ENCODE assay signal across 6 cellular contexts in the genomic region with DNA sequence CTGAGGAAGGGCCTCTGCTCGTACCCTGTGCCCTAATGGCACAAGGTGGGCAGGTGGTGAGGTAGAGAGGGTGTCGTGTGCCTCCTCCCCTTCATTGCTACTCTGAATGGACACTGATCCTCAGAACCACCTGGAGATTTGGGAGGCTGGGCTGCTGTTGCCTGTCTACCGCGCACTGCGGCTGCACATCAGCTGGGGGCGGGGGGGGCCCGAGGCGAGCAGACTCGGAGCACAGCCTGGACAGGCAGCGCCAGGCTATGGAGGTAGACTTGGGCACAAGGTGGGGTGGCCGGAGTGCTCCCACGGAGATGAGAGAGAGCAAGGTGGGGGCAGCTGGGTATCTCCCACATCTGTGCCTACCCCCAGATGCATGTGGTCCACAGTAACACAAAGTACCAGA. TPM values are rescaled to one million over a fixed set of nuclear protein-coding genes. Genes with fewer than 3 reads are reported as not detected.
"Had no signal": no experiment of that assay in that cellular context is flagged by ENCODE, and none has a peak within 500 bp of the region (broad histone marks: within the 10 kb centered on the region; RNA-seq: fewer than 3 reads in every experiment).

No MANE protein-coding gene starts in this region.

RNA-seq across cellular contexts. Expression of gene RIMBP3B, which starts 26.0 kb away (rescaled TPM):
- total RNA-seq: omental fat pad, smooth muscle cell, ureter, vagina had no signal
- polyA plus RNA-seq: ovary, right cardiac atrium had no signal
